18 cellular contexts compared by ENCODE assay signal in the genomic region with DNA sequence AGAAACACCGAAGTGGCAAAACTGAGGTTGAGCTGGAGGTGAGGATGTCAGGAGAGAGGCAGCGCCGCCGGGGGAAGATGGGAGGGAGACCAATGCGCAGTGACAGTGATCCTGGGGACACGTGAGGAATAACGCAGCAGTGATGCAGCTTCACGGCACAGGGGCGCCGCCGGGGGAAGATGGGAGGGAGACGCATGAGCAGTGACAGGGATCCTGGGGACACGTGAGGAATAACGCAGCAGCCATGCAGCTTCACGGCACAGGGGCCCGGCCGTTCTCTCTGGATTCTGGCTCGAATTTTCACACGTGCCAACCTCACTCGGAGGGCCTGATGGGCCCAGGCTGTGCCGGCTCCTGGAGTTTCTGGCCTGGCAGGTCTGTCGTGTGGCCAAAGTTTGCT.
"Had no signal": no experiment of that assay in that cellular context is flagged by ENCODE, and none has a peak within 500 bp of the region (broad histone marks: within the 10 kb centered on the region; RNA-seq: fewer than 3 reads in every experiment).

No MANE protein-coding gene starts in this region.

- H3K36me3 ChIP-seq: gastrocnemius medialis, sigmoid colon, tibial nerve, vagina had no signal

- H3K9me3 ChIP-seq: gastrocnemius medialis, psoas muscle, sigmoid colon, tibial nerve, vagina had no signal

- H3K27ac ChIP-seq: hepatocyte, psoas muscle had no signal

- H3K4me3 ChIP-seq: gastrocnemius medialis, hepatocyte, psoas muscle, sigmoid colon, tibial nerve, vagina had no signal

- DNase-seq: activated CD4-positive, alpha-beta T cell treated with anti-CD3 and anti-CD28 coated beads for 4 hours; activated CD8-positive, alpha-beta T cell treated with anti-CD3 and anti-CD28 coated beads for 36 hours; activated gamma-delta T cell treated with Interleukin-2 at 50 U/mL for 16 hours; activated T-cell treated with anti-CD3 and anti-CD28 coated beads, Interleukin-2, amount 50 U/mL, for 4 hours; amniotic stem cell; cortex of kidney; effector CD4-positive, alpha-beta T cell; gastrocnemius medialis; mesendoderm; psoas muscle; sigmoid colon; stimulated activated CD4-positive, alpha-beta T cell treated with anti-CD3 and anti-CD28 coated beads, Interleukin-1b, Interleukin-23, amount 100 ng/mL, for 48 hours; SW 1271 had no signal

- ATAC-seq: activated CD8-positive, alpha-beta T cell treated with anti-CD3 and anti-CD28 coated beads for 36 hours; activated T-cell treated with anti-CD3 and anti-CD28 coated beads, Interleukin-2, amount 50 U/mL, for 4 hours; gastrocnemius medialis; natural killer cell treated with Interleukin-12 subunit alpha and Interleukin-12 subunit beta and Interleukin-15 and Interleukin-18, amount 100 ng/mL, for 72 hours; psoas muscle; WTC11 had no signal

- H3K27me3 ChIP-seq: gastrocnemius medialis, sigmoid colon, tibial nerve, vagina had no signal

- H3K4me1 ChIP-seq: gastrocnemius medialis, psoas muscle, vagina had no signal
